ENCODE assay signal across 7 cellular contexts in genomic region chr4:83536649-83537352, GRCh38. TPM values are rescaled to one million over a fixed set of nuclear protein-coding genes. Genes with fewer than 3 reads are reported as not detected.
DNase-seq lines count a peak whose midpoint lies in the region; ATAC-seq and TF ChIP-seq lines count a peak whose summit lies in the region.

No MANE protein-coding gene starts in this region.

- ATAC-seq in HG02884 (IDR thresholded peaks at IDR 0.05; ENCODE audit: unreplicated experiment) (peak; percentile 17), HG03196 (IDR thresholded peaks at IDR 0.05; ENCODE audit: unreplicated experiment) (no peak)
- no peak for ATAC-seq in activated naive CD8-positive, alpha-beta T cell treated with anti-CD3 and anti-CD28 coated beads, Interleukin-2, amount 10 ng/mL, durations not matched to agents 7 days and 5 days (ENCODE audit: low read depth)

- peaks cover 16 to 40% (median 26%) of the 10 kb centered on the region in 4 donors for H3K4me1 ChIP-seq in stomach

- H3K4me3 Mint-ChIP-seq in activated naive CD8-positive, alpha-beta T cell treated with anti-CD3 and anti-CD28 coated beads, Interleukin-2, amount 10 ng/mL, durations not matched to agents 7 days and 5 days = peak overlapping the region; percentile 87

- H3K27me3 ChIP-seq in stomach = peaks cover 0 to 19% (median 0%) of the 10 kb centered on the region in 3 donors

- H3K9me3 ChIP-seq in stomach = no peaks in the 10 kb centered on the region

- no peak for TF ChIP-seq CTCF in stomach (IDR thresholded peaks at IDR 0.05)

- WGBS in stomach, 5 donors = 12 to 15% (median 13%) methylated on average over 26 to 27 of the region's 27 CpGs

- no peaks in the 10 kb centered on the region for H3K36me3 Mint-ChIP-seq in activated naive CD8-positive, alpha-beta T cell treated with anti-CD3 and anti-CD28 coated beads, Interleukin-2, amount 10 ng/mL, durations not matched to agents 7 days and 5 days

- H3K36me3 ChIP-seq in stomach = no peaks in the 10 kb centered on the region

- peaks cover 37% of the 10 kb centered on the region for H3K27me3 Mint-ChIP-seq in activated naive CD8-positive, alpha-beta T cell treated with anti-CD3 and anti-CD28 coated beads, Interleukin-2, amount 10 ng/mL, durations not matched to agents 7 days and 5 days

- TF ChIP-seq POLR2A in stomach (IDR thresholded peaks at IDR 0.05) = no peak

- no peak overlapping the region for H3K27ac Mint-ChIP-seq in activated naive CD8-positive, alpha-beta T cell treated with anti-CD3 and anti-CD28 coated beads, Interleukin-2, amount 10 ng/mL, durations not matched to agents 7 days and 5 days

- peak overlapping the region; percentile 65 to 77 (median 73) for H3K4me3 ChIP-seq in stomach

- no peak for TF ChIP-seq EP300 in stomach (IDR thresholded peaks at IDR 0.05)

- intact Hi-C loops in stomach (cut with DNase I; ENCODE audit: low total_unique reads) = no loop called here

- DNase-seq in activated naive CD8-positive, alpha-beta T cell treated with anti-CD3 and anti-CD28 coated beads, Interleukin-2, amount 10 ng/mL, durations not matched to agents 7 days and 5 days = no peak
- DNase-seq in iPS-NIHi7 (ENCODE audit: extremely low spot score) (peak; percentile 23), stomach (no peak), SKM-1 (lab: John Stamatoyannopoulos, UW; ENCODE audit: unreplicated experiment) (no peak)
- no peak for DNase-seq in stimulated activated CD4-positive, alpha-beta T cell treated with anti-CD3 and anti-CD28 coated beads, Interleukin-4, amount 100 ng/mL, for 24 hours

- peaks cover 7% of the 10 kb centered on the region for H3K4me1 Mint-ChIP-seq in activated naive CD8-positive, alpha-beta T cell treated with anti-CD3 and anti-CD28 coated beads, Interleukin-2, amount 10 ng/mL, durations not matched to agents 7 days and 5 days

- POLR2A ChIA-PET in activated naive CD8-positive, alpha-beta T cell treated with anti-CD3 and anti-CD28 coated beads, Interleukin-2, amount 10 ng/mL, durations not matched to agents 7 days and 5 days (lab: Charles Lee) = interaction anchor here (0.7 kb wide), 1 partner anchor 118 kb away, joined by 3 read pairs; no protein-coding TSS in a partner anchor

- no peaks in the 10 kb centered on the region for H3K9me3 Mint-ChIP-seq in activated naive CD8-positive, alpha-beta T cell treated with anti-CD3 and anti-CD28 coated beads, Interleukin-2, amount 10 ng/mL, durations not matched to agents 7 days and 5 days

- H3K27ac ChIP-seq in stomach = peak overlapping the region; percentile 71 to 85 (median 83)

RNA-seq across cellular contexts. Expression of gene GPAT3, which starts 0.9 kb away (rescaled TPM):
- total RNA-seq in activated naive CD8-positive, alpha-beta T cell treated with anti-CD3 and anti-CD28 coated beads, Interleukin-2, amount 10 ng/mL, durations not matched to agents 7 days and 5 days = 1 to 10 TPM; 3.1 to 3.4 TPM
- total RNA-seq in stomach = 10 to 100 TPM in 2 of 5 donors, 1 to 10 TPM in 2, not detected in 1; 3.6 to 18.9 (median 11.5) TPM
- polyA plus RNA-seq in stomach = 1 to 10 TPM; 1.7 to 4.0 (median 2.6) TPM

RNA-seq across cellular contexts. Expression of gene ABRAXAS1, which starts 51.9 kb away (rescaled TPM):
- 10 to 100 TPM; 20.1 to 21.7 TPM for total RNA-seq in activated naive CD8-positive, alpha-beta T cell treated with anti-CD3 and anti-CD28 coated beads, Interleukin-2, amount 10 ng/mL, durations not matched to agents 7 days and 5 days
- total RNA-seq in stomach = 10 to 100 TPM in 1 of 5 donors, 1 to 10 TPM in 3, not detected in 1; 3.6 to 17.6 (median 6.8) TPM
- polyA plus RNA-seq in stomach = 10 to 100 TPM in 1 of 3 donors, 1 to 10 TPM in 2; 4.3 to 14.1 (median 4.5) TPM
